In genomic region chr12:7037411-7037810, GRCh38 we compare ENCODE assay signal across 1 cellular context. TPM values are rescaled to one million over a fixed set of nuclear protein-coding genes. Genes with fewer than 3 reads are reported as not detected.
"Had no signal": no experiment of that assay in that cellular context is flagged by ENCODE, and none has a peak within 500 bp of the region (broad histone marks: within the 10 kb centered on the region; RNA-seq: fewer than 3 reads in every experiment).

No MANE protein-coding gene starts in this region.

RNA-seq across cellular contexts. Expression of gene C1S, which starts 23.1 kb away (rescaled TPM):
- polyA plus RNA-seq: immature natural killer cell had no signal
